ENCODE assay signal across 8 cellular contexts in genomic region chr1:64505944-64506658, GRCh38. TPM values are rescaled to one million over a fixed set of nuclear protein-coding genes. Genes with fewer than 3 reads are reported as not detected.
DNase-seq lines count a peak whose midpoint lies in the region; ATAC-seq lines count a peak whose summit lies in the region.

No MANE protein-coding gene starts in this region.

- H3K9me3 Mint-ChIP-seq in activated T-helper 2 cell treated with anti-CD3 and anti-CD28 coated beads, Interferon-gamma antibody, Interleukin-2, Interleukin-4, amounts not matched to agents 10 μg/mL and 5 μg/mL and 100 μg/mL, durations not matched to agents 14 hours and 24 hours and 36 hours = no peaks in the 10 kb centered on the region

- H3K4me3 Mint-ChIP-seq in activated T-helper 2 cell treated with anti-CD3 and anti-CD28 coated beads, Interferon-gamma antibody, Interleukin-2, Interleukin-4, amounts not matched to agents 10 μg/mL and 5 μg/mL and 100 μg/mL, durations not matched to agents 14 hours and 24 hours and 36 hours (ENCODE audit: low read depth) = peak overlapping the region; percentile 85

- intact Hi-C loops in activated T-helper 2 cell treated with anti-CD3 and anti-CD28 coated beads, Interferon-gamma antibody, Interleukin-2, Interleukin-4, amounts not matched to agents 10 μg/mL and 5 μg/mL and 100 μg/mL, durations not matched to agents 14 hours and 24 hours and 36 hours (cut with micrococcal nuclease) = no loop called here
- intact Hi-C loops in Right ventricle myocardium superior (cut with DNase I) = no loop called here

- no peaks in the 10 kb centered on the region for H3K36me3 Mint-ChIP-seq in activated T-helper 2 cell treated with anti-CD3 and anti-CD28 coated beads, Interferon-gamma antibody, Interleukin-2, Interleukin-4, amounts not matched to agents 10 μg/mL and 5 μg/mL and 100 μg/mL, durations not matched to agents 14 hours and 24 hours and 36 hours (ENCODE audit: low read depth)

- peaks cover 41% of the 10 kb centered on the region for H3K27me3 Mint-ChIP-seq in activated T-helper 2 cell treated with anti-CD3 and anti-CD28 coated beads, Interferon-gamma antibody, Interleukin-2, Interleukin-4, amounts not matched to agents 10 μg/mL and 5 μg/mL and 100 μg/mL, durations not matched to agents 14 hours and 24 hours and 36 hours (ENCODE audit: low read depth)

- peak overlapping the region; percentile 43 for H3K27ac Mint-ChIP-seq in activated T-helper 2 cell treated with anti-CD3 and anti-CD28 coated beads, Interferon-gamma antibody, Interleukin-2, Interleukin-4, amounts not matched to agents 10 μg/mL and 5 μg/mL and 100 μg/mL, durations not matched to agents 14 hours and 24 hours and 36 hours

- peaks cover 9% of the 10 kb centered on the region for H3K4me1 Mint-ChIP-seq in activated T-helper 2 cell treated with anti-CD3 and anti-CD28 coated beads, Interferon-gamma antibody, Interleukin-2, Interleukin-4, amounts not matched to agents 10 μg/mL and 5 μg/mL and 100 μg/mL, durations not matched to agents 14 hours and 24 hours and 36 hours (ENCODE audit: low read depth)

- peak overlapping the region; percentile 26 for H3K4me3 ChIP-seq in skeletal muscle cell (ENCODE audit: low read depth, low read length)

- DNase-seq in COLO829 (ENCODE audit: low spot score) (peak; percentile 23), NCI-H2107 (lab: John Stamatoyannopoulos, UW) (peak; percentile 87), Right ventricle myocardium superior (no peak), skeletal muscle cell (ENCODE audit: low read depth) (no peak), 8988T (no peak), KG1 (lab: John Stamatoyannopoulos, UW) (no peak), dedifferentiated amniotic fluid mesenchymal stem cell (ENCODE audit: extremely low spot score) (no peak)
- DNase-seq in activated T-helper 2 cell treated with anti-CD3 and anti-CD28 coated beads, Interferon-gamma antibody, Interleukin-2, Interleukin-4, amounts not matched to agents 10 μg/mL and 5 μg/mL and 100 μg/mL, durations not matched to agents 14 hours and 24 hours and 36 hours (ENCODE audit: low spot score) = peak; percentile 10

- ATAC-seq in Right ventricle myocardium superior (ENCODE audit: poor library complexity) = peak; percentile 23

RNA-seq across cellular contexts. Expression of gene CACHD1, which starts 36.2 kb away (rescaled TPM):
- 0.14 TPM in 2 replicates for total RNA-seq in activated T-helper 2 cell treated with anti-CD3 and anti-CD28 coated beads, Interferon-gamma antibody, Interleukin-2, Interleukin-4, amounts not matched to agents 10 μg/mL and 5 μg/mL and 100 μg/mL, durations not matched to agents 14 hours and 24 hours and 36 hours
- 4.2 TPM for total RNA-seq in Right ventricle myocardium superior

Comparison
In these comparisons a context has a peak if more than half of its experiments do, and no peak if none do; other contexts are left out.
1. DNase-seq: peak in COLO829 (single experiment), NCI-H2107 (single experiment) and activated T-helper 2 cell treated with anti-CD3 and anti-CD28 coated beads, Interferon-gamma antibody, Interleukin-2, Interleukin-4, amounts not matched to agents 10 μg/mL and 5 μg/mL and 100 μg/mL, durations not matched to agents 14 hours and 24 hours and 36 hours (single experiment); none in Right ventricle myocardium superior (single experiment), skeletal muscle cell (single experiment), 8988T (single experiment), KG1 (single experiment) and dedifferentiated amniotic fluid mesenchymal stem cell (single experiment).